In genomic region chr2:70248810-70249438, GRCh38 we compare ENCODE assay signal across 8 cellular contexts. TPM values are rescaled to one million over a fixed set of nuclear protein-coding genes. Genes with fewer than 3 reads are reported as not detected.
DNase-seq lines count a peak whose midpoint lies in the region; ATAC-seq and TF ChIP-seq lines count a peak whose summit lies in the region.

No MANE protein-coding gene starts in this region.

- peaks cover 7% of the 10 kb centered on the region; the same call in 1 of the 2 replicates for H4K20me1 ChIP-seq in Karpas-422 (ENCODE audit: insufficient read depth, low read depth, low read length)

- ATAC-seq in GM21786 (IDR thresholded peaks at IDR 0.05; ENCODE audit: unreplicated experiment) (peak; percentile 38), heart right ventricle (peak; percentile 79 to 88 (median 84)), psoas muscle (peak; percentile 83 to 87 (median 84)), upper lobe of right lung (peak; percentile 73)
- peak; percentile 70 to 76 for ATAC-seq in activated naive CD4-positive, alpha-beta T cell treated with anti-CD3 and anti-CD28 coated beads, Interleukin-2, amount 50 U/mL, for 72 hours

- peaks cover 29% of the 10 kb centered on the region for H3K4me1 ChIP-seq in Karpas-422 (ENCODE audit: low read length)
- H3K4me1 ChIP-seq in SJCRH30 = no peaks in the 10 kb centered on the region
- peaks cover 11 to 38% (median 32%) of the 10 kb centered on the region in 9 donors for H3K4me1 ChIP-seq in heart right ventricle
- H3K4me1 ChIP-seq in psoas muscle = peaks cover 33% of the 10 kb centered on the region
- peaks cover 28% of the 10 kb centered on the region for H3K4me1 ChIP-seq in upper lobe of right lung

- DNase-seq in D341Med (ENCODE audit: low spot score) (peak; percentile 57), Karpas-422 (no peak), SJCRH30 (peak; percentile 87 to 96), heart right ventricle (peak in 1 of 2 donors; percentile 91), psoas muscle (peak in 1 of 2 donors; percentile 87), upper lobe of right lung (no peak)
- DNase-seq in activated naive CD4-positive, alpha-beta T cell treated with anti-CD3 and anti-CD28 coated beads, Interleukin-2, amount 50 U/mL, for 72 hours (ENCODE audit: low spot score in 2 of 2) = peak in 1 of 2 donors; percentile 97

- H3K9me3 ChIP-seq in Karpas-422 (ENCODE audit: low read length) (no peaks in the 10 kb centered on the region), SJCRH30 (replicated peaks) (no peaks in the 10 kb centered on the region), heart right ventricle (no peaks in the 10 kb centered on the region), psoas muscle (no peaks in the 10 kb centered on the region), upper lobe of right lung (no peaks in the 10 kb centered on the region)

- no peaks in the 10 kb centered on the region for H3K9me3 Mint-ChIP-seq in activated naive CD4-positive, alpha-beta T cell treated with anti-CD3 and anti-CD28 coated beads, Interleukin-2, amount 50 U/mL, for 72 hours

- H2AFZ ChIP-seq in Karpas-422 (ENCODE audit: low read length) = no peak overlapping the region

- H3K9me2 ChIP-seq in Karpas-422 (replicated peaks; ENCODE audit: insufficient read depth, low read length) = no peaks in the 10 kb centered on the region

- H3K36me3 ChIP-seq in Karpas-422 (ENCODE audit: insufficient read depth, low read length) = peaks cover 7% of the 10 kb centered on the region; the same call in 1 of the 2 replicates
- H3K36me3 ChIP-seq in SJCRH30 = peaks cover 5% of the 10 kb centered on the region; the same call in 1 of the 2 replicates
- H3K36me3 ChIP-seq in heart right ventricle = no peaks in the 10 kb centered on the region
- no peaks in the 10 kb centered on the region for H3K36me3 ChIP-seq in psoas muscle (ENCODE audit: insufficient read depth in 1 of 2, low read depth in 1 of 2)
- H3K36me3 ChIP-seq in upper lobe of right lung = no peaks in the 10 kb centered on the region

- intact Hi-C loops in heart right ventricle (cut with DNase I) (loop anchor here in 4 of 10 donors (2.0 to 10.0 kb wide), 4 partner anchors 44 to 106 kb away; partner anchors contain the start of genes C2orf42 (in 3 of the 4) and SNRPG (in 1 of the 4)), psoas muscle (cut with DNase I) (loop anchor here (5.0 to 10.0 kb wide), 2 partner anchors 57 to 354 kb away; partner anchors contain the start of genes C2orf42 (in 2 of the 2) and SNRNP27 (in 1 of the 2)), upper lobe of right lung (cut with DNase I) (no loop called here)

- 2 to 3% methylated on average over 24 of the region's 24 CpGs for WGBS in heart right ventricle, 2 donors
- WGBS in psoas muscle, 3 donors = 2 to 3% (median 3%) methylated on average over 24 of the region's 24 CpGs

- peaks cover 26 to 28% of the 10 kb centered on the region in 2 donors for H3K36me3 Mint-ChIP-seq in activated naive CD4-positive, alpha-beta T cell treated with anti-CD3 and anti-CD28 coated beads, Interleukin-2, amount 50 U/mL, for 72 hours

- H3K27ac Mint-ChIP-seq in activated naive CD4-positive, alpha-beta T cell treated with anti-CD3 and anti-CD28 coated beads, Interleukin-2, amount 50 U/mL, for 72 hours = peak overlapping the region; percentile 98 to 100

- H3K79me2 ChIP-seq in Karpas-422 (ENCODE audit: low read length) = peaks cover 44% of the 10 kb centered on the region

- H3K27ac ChIP-seq in Karpas-422 (ENCODE audit: low read length) (peak overlapping the region; percentile 87), SJCRH30 (peak overlapping the region; percentile 94), heart right ventricle (peak overlapping the region; percentile 88 to 99 (median 94)), psoas muscle (peak overlapping the region; percentile 92), upper lobe of right lung (peak overlapping the region; percentile 94)

- peak overlapping the region; percentile 84 for H3K9ac ChIP-seq in Karpas-422 (ENCODE audit: low read length)

- H3K4me2 ChIP-seq in Karpas-422 (ENCODE audit: low read depth, low read length, poor library complexity, severe bottlenecking) = peak overlapping the region; percentile 95

- H3K4me3 ChIP-seq in Karpas-422 (ENCODE audit: low read length) = peak overlapping the region; percentile 82
- H3K4me3 ChIP-seq in SJCRH30 = peak overlapping the region; percentile 78
- H3K4me3 ChIP-seq in heart right ventricle = peak overlapping the region; percentile 67 to 93 (median 74)
- H3K4me3 ChIP-seq in psoas muscle = peak overlapping the region; percentile 84
- H3K4me3 ChIP-seq in upper lobe of right lung = peak overlapping the region; percentile 80

- H3K27me3 ChIP-seq in Karpas-422 (ENCODE audit: low read length) (no peaks in the 10 kb centered on the region), SJCRH30 (no peaks in the 10 kb centered on the region), heart right ventricle (no peaks in the 10 kb centered on the region), psoas muscle (ENCODE audit: insufficient read depth in 3 of 3, low read length in 2 of 3) (no peaks in the 10 kb centered on the region), upper lobe of right lung (no peaks in the 10 kb centered on the region)

- TF ChIP-seq CTCF in heart right ventricle (IDR thresholded peaks at IDR 0.05) (no peak), psoas muscle (IDR thresholded peaks at IDR 0.05) (no peak), upper lobe of right lung (IDR thresholded peaks at IDR 0.05) (no peak)

RNA-seq across cellular contexts. Expression of gene TIA1, which starts 0.5 kb away (rescaled TPM):
- total RNA-seq in Karpas-422 (2014; rRNA removed; shearing (Covaris generic); ENCODE audit: low replicate concordance) = 181 and 192 TPM in 2 replicates
- total RNA-seq in SJCRH30 (2014; rRNA removed; shearing (Covaris generic)) = 148 and 189 TPM in 2 replicates
- total RNA-seq in activated naive CD4-positive, alpha-beta T cell treated with anti-CD3 and anti-CD28 coated beads, Interleukin-2, amount 50 U/mL, for 72 hours = 100 to 1,000 TPM; 108 to 116 TPM
- total RNA-seq in heart right ventricle (10 to 100 TPM; 33.8 to 58.1 (median 43.2) TPM), psoas muscle (10 to 100 TPM; 24.7 to 38.1 (median 29.7) TPM), upper lobe of right lung (110 TPM)
- polyA plus RNA-seq in heart right ventricle (100 to 1,000 TPM in 1 of 2 donors, 10 to 100 TPM in 1; 18.8 to 107 TPM), psoas muscle (10 to 100 TPM; 17.4 to 26.1 (median 23.4) TPM)

RNA-seq across cellular contexts. Expression of gene PCYOX1, which starts 9.0 kb away (rescaled TPM):
- 26.8 and 31.9 TPM in 2 replicates for total RNA-seq in Karpas-422 (2014; rRNA removed; shearing (Covaris generic); ENCODE audit: low replicate concordance)
- total RNA-seq in SJCRH30 (2014; rRNA removed; shearing (Covaris generic)) = 47.8 and 50.0 TPM in 2 replicates
- 10 to 100 TPM; 13.7 to 20.2 TPM for total RNA-seq in activated naive CD4-positive, alpha-beta T cell treated with anti-CD3 and anti-CD28 coated beads, Interleukin-2, amount 50 U/mL, for 72 hours
- total RNA-seq in heart right ventricle (100 to 1,000 TPM in 1 of 10 donors, 10 to 100 TPM in 9; 72.5 to 151 (median 84.2) TPM), psoas muscle (10 to 100 TPM; 20.5 to 46.2 (median 32.1) TPM), upper lobe of right lung (157 TPM)
- polyA plus RNA-seq in heart right ventricle (10 to 100 TPM; 10.5 to 21.3 TPM), psoas muscle (10 to 100 TPM in 2 of 3 donors, 1 to 10 TPM in 1; 6.2 to 46.1 (median 11.9) TPM)

RNA-seq across cellular contexts. Expression of gene SNRPG, which starts 44.6 kb away (rescaled TPM):
- 215 and 515 TPM in 2 replicates for total RNA-seq in Karpas-422 (2014; rRNA removed; shearing (Covaris generic); ENCODE audit: low replicate concordance)
- 646 and 678 TPM in 2 replicates for total RNA-seq in SJCRH30 (2014; rRNA removed; shearing (Covaris generic))
- total RNA-seq in activated naive CD4-positive, alpha-beta T cell treated with anti-CD3 and anti-CD28 coated beads, Interleukin-2, amount 50 U/mL, for 72 hours = 100 to 1,000 TPM; 388 to 432 TPM
- 100 to 1,000 TPM in 8 of 10 donors, 10 to 100 TPM in 2; 89.9 to 171 (median 113) TPM for total RNA-seq in heart right ventricle
- polyA plus RNA-seq in heart right ventricle = 100 to 1,000 TPM; 158 to 263 TPM
- total RNA-seq in psoas muscle = 100 to 1,000 TPM in 3 of 4 donors, 10 to 100 TPM in 1; 61.9 to 155 (median 127) TPM
- 100 to 1,000 TPM; 160 to 252 (median 165) TPM for polyA plus RNA-seq in psoas muscle
- 96.8 TPM for total RNA-seq in upper lobe of right lung

RNA-seq across cellular contexts. Expression of gene FAM136A, which starts 52.9 kb away (rescaled TPM):
- total RNA-seq in Karpas-422 (2014; rRNA removed; shearing (Covaris generic); ENCODE audit: low replicate concordance) = 85.9 and 89.4 TPM in 2 replicates
- 78.7 and 80.9 TPM in 2 replicates for total RNA-seq in SJCRH30 (2014; rRNA removed; shearing (Covaris generic))
- 10 to 100 TPM; 33.6 to 47.7 TPM for total RNA-seq in activated naive CD4-positive, alpha-beta T cell treated with anti-CD3 and anti-CD28 coated beads, Interleukin-2, amount 50 U/mL, for 72 hours
- total RNA-seq in heart right ventricle = 10 to 100 TPM; 17.6 to 26.9 (median 21.0) TPM
- polyA plus RNA-seq in heart right ventricle = 10 to 100 TPM; 18.3 to 29.2 TPM
- total RNA-seq in psoas muscle = 10 to 100 TPM; 14.1 to 28.0 (median 19.2) TPM
- 10 to 100 TPM; 26.7 to 74.5 (median 52.1) TPM for polyA plus RNA-seq in psoas muscle
- total RNA-seq in upper lobe of right lung = 21.7 TPM

RNA-seq across cellular contexts. Expression of gene C2orf42, which starts 58.1 kb away (rescaled TPM):
- total RNA-seq in Karpas-422 (2014; rRNA removed; shearing (Covaris generic); ENCODE audit: low replicate concordance) = 30.0 and 36.5 TPM in 2 replicates
- 16.2 and 16.7 TPM in 2 replicates for total RNA-seq in SJCRH30 (2014; rRNA removed; shearing (Covaris generic))
- 10 to 100 TPM; 17.5 to 36.0 TPM for total RNA-seq in activated naive CD4-positive, alpha-beta T cell treated with anti-CD3 and anti-CD28 coated beads, Interleukin-2, amount 50 U/mL, for 72 hours
- total RNA-seq in heart right ventricle = 10 to 100 TPM in 4 of 10 donors, 1 to 10 TPM in 6; 7.3 to 15.5 (median 9.7) TPM
- polyA plus RNA-seq in heart right ventricle = 1 to 10 TPM; 3.8 to 5.6 TPM
- total RNA-seq in psoas muscle = 10 to 100 TPM in 2 of 4 donors, 1 to 10 TPM in 2; 6.4 to 11.0 (median 9.2) TPM
- polyA plus RNA-seq in psoas muscle = 10 to 100 TPM in 1 of 3 donors, 1 to 10 TPM in 2; 5.3 to 13.3 (median 6.4) TPM
- 9.6 TPM for total RNA-seq in upper lobe of right lung

Comparison
In these comparisons a context has a peak if more than half of its experiments do, and no peak if none do; other contexts are left out.
1. DNase-seq: peak in D341Med (single experiment) and SJCRH30 (2 of 2); none in Karpas-422 (single experiment) and upper lobe of right lung (single experiment).
2. Peak in every context shown above with its lines, with median percentiles within 50 percentile points of each other: ATAC-seq, H3K27ac ChIP-seq and H3K4me3 ChIP-seq.